In the genomic region with DNA sequence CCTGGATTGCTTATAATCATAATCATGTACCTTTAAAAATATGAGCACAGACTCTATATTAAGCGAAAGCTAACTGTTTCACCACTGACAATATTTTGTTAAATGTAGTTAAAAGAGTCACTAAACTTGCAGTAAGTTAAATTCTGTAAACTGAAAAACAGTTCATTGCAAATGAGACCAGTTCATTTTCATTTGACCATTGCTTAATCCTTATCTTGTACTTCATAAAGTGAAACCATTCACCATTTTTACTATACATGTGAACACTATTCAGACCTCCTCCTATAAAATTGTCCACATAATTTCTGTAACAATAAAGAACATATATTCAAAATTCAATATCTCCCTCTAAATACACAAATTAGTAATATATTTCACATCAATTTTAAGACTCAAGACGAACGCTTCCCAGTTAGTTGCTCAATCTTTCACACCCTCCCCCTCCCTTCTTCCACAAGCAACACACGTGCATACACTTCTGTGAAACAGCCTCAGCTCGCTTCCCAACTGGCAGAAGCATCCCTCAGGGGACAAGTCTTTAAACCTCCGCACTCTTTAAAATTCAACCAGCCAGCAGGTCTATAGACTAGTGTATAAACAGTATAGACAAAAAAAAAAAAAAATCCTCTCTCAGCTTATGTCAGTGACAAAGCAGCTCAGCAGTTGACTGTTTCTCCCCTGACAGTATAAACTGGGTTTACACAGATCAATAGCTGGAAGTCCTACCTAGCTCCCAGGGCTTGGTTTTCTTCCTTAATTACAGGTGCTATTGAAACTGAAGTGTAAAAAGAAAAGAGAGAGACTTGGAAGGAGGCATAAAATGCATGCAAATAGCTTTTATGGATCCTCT, we compare ENCODE assay signal across 10 cellular contexts.
A peak's percentile ranks its signal among the peaks of the same experiment; 100 is the strongest.
DNase-seq lines count a peak whose midpoint lies in the region; ATAC-seq and TF ChIP-seq lines count a peak whose summit lies in the region.
"Had no signal": no experiment of that assay in that cellular context is flagged by ENCODE, and none has a peak within 500 bp of the region (broad histone marks: within the 10 kb centered on the region; RNA-seq: fewer than 3 reads in every experiment).

No MANE protein-coding gene starts in this region.

- in situ Hi-C loops in gastrocnemius medialis (cut with MboI; ENCODE audit: low sequenced_read_pairs in 4 of 4) = no loop called here

- no peak overlapping the region for H3K27ac ChIP-seq in gastrocnemius medialis

- H3K4me1 ChIP-seq in gastrocnemius medialis = peaks cover 0 to 9% of the 10 kb centered on the region in 2 donors

- H3K9me3 ChIP-seq in gastrocnemius medialis = no peaks in the 10 kb centered on the region

- no peaks in the 10 kb centered on the region for H3K27me3 ChIP-seq in gastrocnemius medialis

- no peak for TF ChIP-seq POLR2A in gastrocnemius medialis (IDR thresholded peaks at IDR 0.05)

- TF ChIP-seq CTCF in foreskin fibroblast (IDR thresholded peaks at IDR 0.05; ENCODE audit: low read depth, low read length) (no peak), gastrocnemius medialis (IDR thresholded peaks at IDR 0.05 in 4 of 5, conservative IDR thresholded peaks at IDR 0.05 in 1 of 5) (no peak)

- H3K4me3 ChIP-seq in foreskin fibroblast (ENCODE audit: low read depth in 1 of 2, low read length in 2 of 2) (peak overlapping the region; percentile 20 to 45), gastrocnemius medialis (peak overlapping the region; percentile 28 to 41 (median 38))

- ATAC-seq in gastrocnemius medialis = peak; percentile 60 to 86
- no peak for ATAC-seq in HG02588 (IDR thresholded peaks at IDR 0.05; ENCODE audit: unreplicated experiment)
- ATAC-seq in HG03045 (IDR thresholded peaks at IDR 0.05; ENCODE audit: unreplicated experiment) = no peak

- intact Hi-C loops in gastrocnemius medialis (cut with DNase I; ENCODE audit: low total_unique reads) = no loop called here

- DNase-seq in HCEC 1CT = peak; percentile 4
- DNase-seq in OCI-M1 (lab: John Stamatoyannopoulos, UW) = peak; percentile 82
- peak in 1 of 2 donors; percentile 47 for DNase-seq in foreskin fibroblast
- DNase-seq in gastrocnemius medialis = peak; percentile 8 to 21
- no peak for DNase-seq in LoVo (ENCODE audit: low spot score)
- DNase-seq in dedifferentiated amniotic fluid mesenchymal stem cell (ENCODE audit: extremely low spot score) = no peak
- DNase-seq: activated naive CD4-positive, alpha-beta T cell treated with anti-CD3 and anti-CD28 coated beads, Interleukin-2, amount 10 ng/mL, durations not matched to agents 7 days and 5 days; NCI-H2029 had no signal

- H3K36me3 ChIP-seq in gastrocnemius medialis = no peaks in the 10 kb centered on the region

Comparison
In these comparisons a context has a peak if more than half of its experiments do, and no peak if none do; other contexts are left out.
1. DNase-seq: peak in HCEC 1CT (single experiment), OCI-M1 (single experiment) and gastrocnemius medialis (2 of 2); none in LoVo (single experiment) and dedifferentiated amniotic fluid mesenchymal stem cell (single experiment).
2. ATAC-seq: peak in gastrocnemius medialis (2 of 2); none in HG02588 (single experiment) and HG03045 (single experiment).